In the genomic region with DNA sequence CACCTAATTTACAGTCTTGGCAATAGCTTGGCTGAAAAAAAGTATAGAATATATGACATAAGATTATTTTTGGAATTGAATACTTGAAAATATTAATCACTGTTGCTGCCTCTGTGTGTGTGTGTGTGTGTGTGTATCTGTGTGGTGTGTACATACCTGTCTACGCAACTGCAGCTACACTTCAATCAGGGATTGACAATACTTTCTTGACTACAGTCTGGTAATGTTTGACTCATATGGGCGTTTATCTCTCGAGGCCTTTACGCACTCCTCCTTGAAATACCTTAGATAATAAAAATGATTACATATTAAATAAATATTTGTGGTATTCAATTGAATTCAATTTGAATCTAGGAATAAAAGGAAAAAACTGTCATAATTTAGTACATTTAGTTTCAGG, we compare ENCODE assay signal across 19 cellular contexts.
"Had no signal": no experiment of that assay in that cellular context is flagged by ENCODE, and none has a peak within 500 bp of the region (broad histone marks: within the 10 kb centered on the region; RNA-seq: fewer than 3 reads in every experiment).

No MANE protein-coding gene starts in this region.

- H3K4me1 Mint-ChIP-seq: IgD-negative memory B cell had no signal

- H3K4me3 Mint-ChIP-seq: IgD-negative memory B cell had no signal

- ATAC-seq: K562, Panc1 had no signal

- H3K36me3 Mint-ChIP-seq: IgD-negative memory B cell had no signal

- H3K4me3 ChIP-seq: K562 had no signal

- H3K27ac Mint-ChIP-seq: IgD-negative memory B cell had no signal

- DNase-seq: Kasumi-1, MM.1S, NCI-H1092 treated with DMSO at 0.1 percent for 48 hours, NCI-H1436, NCI-H187, NCI-H2029, NCI-H2081 treated with DMSO at 0.1 percent for 48 hours, NCI-H2171 treated with DMSO at 0.1 percent for 48 hours, NCI-H2227 treated with DMSO at 0.1 percent for 48 hours, NCI-H446, NCI-H510A, NCI-H524 treated with DMSO at 0.1 percent for 48 hours, NCI-H69, NCI-H774, SHP77, SK-N-SH had no signal

- H3K27me3 Mint-ChIP-seq: IgD-negative memory B cell had no signal
